ENCODE assay signal across 8 cellular contexts in the genomic region with DNA sequence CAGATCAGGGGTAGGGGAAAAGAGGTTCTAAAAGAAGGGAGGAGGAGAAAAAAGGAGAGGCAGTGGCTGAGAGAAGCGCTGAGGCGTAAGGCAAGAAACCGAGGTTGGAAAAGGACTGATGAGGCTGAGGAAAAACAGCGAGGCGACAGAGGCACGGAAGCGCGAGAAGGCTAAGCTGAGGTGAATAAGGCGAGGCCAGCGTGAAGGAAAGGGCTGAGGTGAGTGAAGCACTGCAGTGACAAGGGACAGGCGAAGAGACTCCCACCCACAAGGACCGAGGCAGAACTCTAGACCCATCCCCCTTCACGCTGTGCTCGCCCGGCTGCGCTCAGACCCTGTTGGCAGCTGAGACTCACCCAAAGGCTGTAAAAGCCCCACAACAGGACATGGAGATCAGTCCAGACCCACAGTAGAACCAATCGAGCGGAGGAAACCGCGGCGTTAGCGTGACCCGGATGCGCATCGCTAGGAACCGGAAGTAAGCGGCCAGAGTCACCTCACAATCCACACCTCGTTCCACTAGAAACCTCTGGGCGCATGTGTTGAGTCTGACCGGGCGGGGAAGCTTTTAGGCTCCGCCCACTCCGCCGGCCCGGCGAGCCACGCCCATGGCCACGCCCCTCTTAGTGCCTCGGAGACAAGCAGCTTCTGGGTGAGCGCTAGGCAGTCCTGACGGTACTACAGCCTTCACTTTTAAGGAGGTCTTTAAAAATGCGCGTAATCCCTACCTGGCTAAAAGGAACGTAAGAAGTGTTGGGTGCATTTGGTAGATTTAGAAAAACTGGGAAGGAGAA. TPM values are rescaled to one million over a fixed set of nuclear protein-coding genes. Genes with fewer than 3 reads are reported as not detected.
DNase-seq lines count a peak whose midpoint lies in the region; ATAC-seq lines count a peak whose summit lies in the region.

A gene with protein sequence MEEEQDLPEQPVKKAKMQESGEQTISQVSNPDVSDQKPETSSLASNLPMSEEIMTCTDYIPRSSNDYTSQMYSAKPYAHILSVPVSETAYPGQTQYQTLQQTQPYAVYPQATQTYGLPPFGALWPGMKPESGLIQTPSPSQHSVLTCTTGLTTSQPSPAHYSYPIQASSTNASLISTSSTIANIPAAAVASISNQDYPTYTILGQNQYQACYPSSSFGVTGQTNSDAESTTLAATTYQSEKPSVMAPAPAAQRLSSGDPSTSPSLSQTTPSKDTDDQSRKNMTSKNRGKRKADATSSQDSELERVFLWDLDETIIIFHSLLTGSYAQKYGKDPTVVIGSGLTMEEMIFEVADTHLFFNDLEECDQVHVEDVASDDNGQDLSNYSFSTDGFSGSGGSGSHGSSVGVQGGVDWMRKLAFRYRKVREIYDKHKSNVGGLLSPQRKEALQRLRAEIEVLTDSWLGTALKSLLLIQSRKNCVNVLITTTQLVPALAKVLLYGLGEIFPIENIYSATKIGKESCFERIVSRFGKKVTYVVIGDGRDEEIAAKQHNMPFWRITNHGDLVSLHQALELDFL (minus strand): TSS at position 443 of the 794 bp plus-strand sequence. CDS start 30,584 bp downstream, outside the sequence.

- H3K9me3 Mint-ChIP-seq in activated naive CD4-positive, alpha-beta T cell treated with anti-CD3 and anti-CD28 coated beads, Interleukin-2, amount 50 U/mL, for 72 hours: no peaks in the 10 kb centered on the region

- peaks cover 0 to 11% of the 10 kb centered on the region in 2 donors for H3K36me3 Mint-ChIP-seq in activated naive CD4-positive, alpha-beta T cell treated with anti-CD3 and anti-CD28 coated beads, Interleukin-2, amount 50 U/mL, for 72 hours

- peak within 1 kb of the TSS; percentile 85 for H3K27ac ChIP-seq in temporal lobe (ENCODE audit: low read depth, low read length)

- H3K27ac Mint-ChIP-seq in activated naive CD4-positive, alpha-beta T cell treated with anti-CD3 and anti-CD28 coated beads, Interleukin-2, amount 50 U/mL, for 72 hours: peak within 1 kb of the TSS; percentile 97 to 98

- H3K4me3 ChIP-seq in GM08714 (ENCODE audit: low read length): peak within 1 kb of the TSS; percentile 76

- DNase-seq in NCI-H1092 treated with DMSO at 0.1 percent for 48 hours (lab: John Stamatoyannopoulos, UW): peak; percentile 99
- peak; percentile 96 for DNase-seq in SKM-1 (lab: John Stamatoyannopoulos, UW; ENCODE audit: unreplicated experiment)
- peak; percentile 100 for DNase-seq in activated naive CD4-positive, alpha-beta T cell treated with anti-CD3 and anti-CD28 coated beads, Interleukin-2, amount 50 U/mL, for 72 hours (ENCODE audit: low spot score in 2 of 2)
- DNase-seq in glomerular endothelial cell (ENCODE audit: extremely low read depth, low read depth, low spot score): peak; percentile 89
- peak; percentile 94 for DNase-seq in occipital lobe (lab: John Stamatoyannopoulos, UW)

- ATAC-seq in HG02610 (IDR thresholded peaks at IDR 0.05; ENCODE audit: unreplicated experiment): peak; percentile 93
- ATAC-seq in activated naive CD4-positive, alpha-beta T cell treated with anti-CD3 and anti-CD28 coated beads, Interleukin-2, amount 50 U/mL, for 72 hours: peak; percentile 94 to 96

RNA-seq across cellular contexts. Expression of the gene that starts here (rescaled TPM):
- 10 to 100 TPM; 33.1 to 34.4 TPM for total RNA-seq in activated naive CD4-positive, alpha-beta T cell treated with anti-CD3 and anti-CD28 coated beads, Interleukin-2, amount 50 U/mL, for 72 hours
- 15.5 and 20.2 TPM in 2 replicates for total RNA-seq in glomerular endothelial cell
- total RNA-seq in occipital lobe: 9.2 TPM
- total RNA-seq in temporal lobe: 8.9 TPM

Comparison
In these comparisons a context has a peak if more than half of its experiments do, and no peak if none do; other contexts are left out.
1. Peak in every context shown above with its lines: DNase-seq, ATAC-seq, H3K4me3 ChIP-seq and H3K27ac ChIP-seq.